In the genomic region with DNA sequence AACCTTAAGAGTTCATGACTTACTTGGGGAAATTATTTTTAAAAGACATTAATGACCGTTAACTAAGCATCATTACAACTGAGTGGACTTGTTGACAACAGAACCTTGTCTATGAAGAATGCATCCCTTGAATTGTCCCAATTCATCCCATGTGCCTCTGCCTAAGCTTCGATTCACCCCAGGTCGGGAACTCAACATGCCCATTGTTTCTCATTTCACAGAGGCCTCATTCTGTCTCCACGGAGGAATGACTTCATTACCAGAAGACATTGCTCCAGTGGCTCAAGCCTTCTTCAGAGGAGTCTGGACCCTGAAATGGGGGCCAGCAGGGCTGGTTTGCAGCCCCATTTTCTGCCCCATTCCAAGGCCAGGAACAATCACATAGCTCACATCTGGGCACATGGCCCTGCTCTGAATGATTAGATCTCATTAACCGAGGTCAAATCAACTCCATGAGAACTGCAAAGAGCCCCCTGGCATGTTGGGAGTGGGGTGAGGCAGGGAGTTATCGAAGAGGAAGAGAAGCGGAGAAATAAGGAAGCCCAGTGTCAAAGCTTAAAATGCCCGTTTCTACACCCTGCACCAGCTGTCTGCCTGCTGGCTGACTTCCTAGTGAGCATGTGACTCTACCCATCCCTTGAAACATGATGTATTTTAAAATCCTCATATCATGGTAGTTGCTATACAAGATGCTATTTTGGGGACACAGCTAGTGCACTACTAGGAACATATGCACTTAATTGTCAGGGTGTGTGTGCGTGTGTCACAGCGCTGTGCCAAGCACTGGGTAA, we compare ENCODE assay signal across 11 cellular contexts.
DNase-seq lines count a peak whose midpoint lies in the region; FAIRE-seq and TF ChIP-seq lines count a peak whose summit lies in the region.
"Had no signal": no experiment of that assay in that cellular context is flagged by ENCODE, and none has a peak within 500 bp of the region (broad histone marks: within the 10 kb centered on the region; RNA-seq: fewer than 3 reads in every experiment).

No MANE protein-coding gene starts in this region.

- H3K36me3 ChIP-seq in BLaER1: no peaks in the 10 kb centered on the region

- no peak overlapping the region for H3K27ac ChIP-seq in BLaER1

- peaks cover 3% of the 10 kb centered on the region for H3K36me3 Mint-ChIP-seq in neural crest cell (ENCODE audit: low read depth)

- H3K27me3 ChIP-seq in BLaER1: peaks cover 50% of the 10 kb centered on the region

- no peak overlapping the region for H3K9ac ChIP-seq in BLaER1

- peaks cover 61% of the 10 kb centered on the region for H3K4me1 Mint-ChIP-seq in neural crest cell

- DNase-seq in NOMO-1 treated with dmso at 0.1 percent for 144 hours (lab: John Stamatoyannopoulos, UW; ENCODE audit: unreplicated experiment) (peak; percentile 14), foreskin melanocyte (peak; percentile 97), neural crest cell (ENCODE audit: low read depth, low spot score) (no peak), urothelium cell line (ENCODE audit: low spot score) (no peak), AG20443 (ENCODE audit: low spot score) (no peak), NCI-H2081 (lab: John Stamatoyannopoulos, UW) (no peak)
- no peak for DNase-seq in activated naive CD4-positive, alpha-beta T cell treated with Interleukin-2 at 50 U/mL for 16 hours
- DNase-seq: activated CD8-positive, alpha-beta memory T cell treated with anti-CD3 and anti-CD28 coated beads, Interleukin-2, amount 50 U/mL, for 48 hours; NCI-H2227 treated with DMSO at 0.1 percent for 48 hours had no signal

- H3K27me3 Mint-ChIP-seq in neural crest cell (ENCODE audit: low read depth): peaks cover 17% of the 10 kb centered on the region

- peaks cover 34% of the 10 kb centered on the region for H3K4me1 ChIP-seq in BLaER1

- no peaks in the 10 kb centered on the region for H4K20me1 ChIP-seq in BLaER1

- no peaks in the 10 kb centered on the region for H3K9me3 Mint-ChIP-seq in neural crest cell

- peaks cover 9% of the 10 kb centered on the region for H3K9me3 ChIP-seq in BLaER1

- H3K27ac Mint-ChIP-seq in neural crest cell (ENCODE audit: unreplicated experiment): peak overlapping the region; percentile 96

- FAIRE-seq in urothelium cell line (lab: Jason Lieb, UNC): no peak
- FAIRE-seq: frontal cortex had no signal

- H3K4me3 Mint-ChIP-seq in neural crest cell: peak overlapping the region; percentile 45

- H3K4me2 ChIP-seq in BLaER1: peak overlapping the region; percentile 97; the same call in 1 of the 2 replicates

- TF ChIP-seq CTCF in neural crest cell (conservative IDR thresholded peaks at IDR 0.05): no peak

- no peak overlapping the region for H3K4me3 ChIP-seq in BLaER1

Comparison
In these comparisons a context has a peak if more than half of its experiments do, and no peak if none do; other contexts are left out.
1. DNase-seq: peak in NOMO-1 treated with dmso at 0.1 percent for 144 hours (single experiment) and foreskin melanocyte (single experiment); none in neural crest cell (single experiment), urothelium cell line (single experiment), AG20443 (single experiment), activated naive CD4-positive, alpha-beta T cell treated with Interleukin-2 at 50 U/mL for 16 hours (single experiment) and NCI-H2081 (0 of 2).